19 cellular contexts compared by ENCODE assay signal in genomic region chr14:72619071-72619710, GRCh38.
A peak's percentile ranks its signal among the peaks of the same experiment; 100 is the strongest.
DNase-seq lines count a peak whose midpoint lies in the region; ATAC-seq, FAIRE-seq and TF ChIP-seq lines count a peak whose summit lies in the region.
"Had no signal": no experiment of that assay in that cellular context is flagged by ENCODE, and none has a peak within 500 bp of the region (broad histone marks: within the 10 kb centered on the region; RNA-seq: fewer than 3 reads in every experiment).

No MANE protein-coding gene starts in this region.

- FAIRE-seq in kidney (lab: Jason Lieb, UNC): no peak
- FAIRE-seq: A204.1, endometrium had no signal

- no peak for TF ChIP-seq POLR2A in gastrocnemius medialis (IDR thresholded peaks at IDR 0.05)

- H3K9me3 ChIP-seq in kidney (ENCODE audit: control insufficient read depth in 1 of 2, low read length in 2 of 2) (no peaks in the 10 kb centered on the region), gastrocnemius medialis (no peaks in the 10 kb centered on the region)
- H3K9me3 ChIP-seq: thoracic aorta had no signal

- H3K36me3 ChIP-seq in kidney (ENCODE audit: control insufficient read depth in 1 of 2, insufficient read depth in 2 of 2, low read length in 2 of 2) (no peaks in the 10 kb centered on the region), gastrocnemius medialis (no peaks in the 10 kb centered on the region)
- H3K36me3 ChIP-seq: thoracic aorta had no signal

- H3K27ac ChIP-seq in kidney (ENCODE audit: low read depth in 2 of 2, low read length in 2 of 2) (no peak overlapping the region), gastrocnemius medialis (peak overlapping the region in 3 of 4 donors; percentile 75 to 90 (median 84))
- H3K27ac ChIP-seq: PC-9, thoracic aorta had no signal

- ATAC-seq in gastrocnemius medialis (no peak), HG03520 (IDR thresholded peaks at IDR 0.05; ENCODE audit: unreplicated experiment) (no peak)

- in situ Hi-C loops in gastrocnemius medialis (cut with MboI; ENCODE audit: low sequenced_read_pairs in 4 of 4): no loop called here

- TF ChIP-seq CTCF in kidney (IDR thresholded peaks at IDR 0.05; ENCODE audit: borderline replicate concordance, extremely low read depth, insufficient read depth) (no peak), gastrocnemius medialis (IDR thresholded peaks at IDR 0.05 in 4 of 5, conservative IDR thresholded peaks at IDR 0.05 in 1 of 5) (no peak)

- no peak overlapping the region for H3K9ac ChIP-seq in kidney (ENCODE audit: low read length in 2 of 2)
- H3K9ac ChIP-seq: SK-N-SH had no signal

- peak; percentile 6 to 7 for DNase-seq in activated T-cell treated with anti-CD3 and anti-CD28 coated beads, Interleukin-2, amount 50 U/mL, for 48 hours
- DNase-seq in activated T-cell treated with anti-CD3 and anti-CD28 coated beads for 4 hours (no peak), M059J (ENCODE audit: low read depth) (peak; percentile 78), kidney (peak; percentile 66), gastrocnemius medialis (no peak), anterior cingulate cortex (lab: John Stamatoyannopoulos, UW) (no peak), SIG-M5 (lab: John Stamatoyannopoulos, UW) (no peak)
- DNase-seq: activated naive CD4-positive, alpha-beta T cell; aorta; DMS 273 treated with DMSO at 0.1 percent for 48 hours; Kasumi-1; NCI-H1436 treated with DMSO at 0.1 percent for 48 hours; NCI-H82; PC-9; SK-N-SH had no signal

- H3K27me3 ChIP-seq in gastrocnemius medialis: no peaks in the 10 kb centered on the region

- H3K4me1 ChIP-seq in kidney (ENCODE audit: control insufficient read depth in 1 of 2, insufficient read depth in 1 of 2, low read depth in 1 of 2, low read length in 2 of 2) (peaks cover 2 to 6% of the 10 kb centered on the region in 2 donors), gastrocnemius medialis (peaks cover 42% of the 10 kb centered on the region in 2 donors)

- H3K4me3 ChIP-seq in kidney (ENCODE audit: low read length in 2 of 2) (no peak overlapping the region), gastrocnemius medialis (no peak overlapping the region)
- H3K4me3 ChIP-seq: PC-9, thoracic aorta had no signal

- intact Hi-C loops in kidney (cut with DNase I): no loop called here
- intact Hi-C loops in gastrocnemius medialis (cut with DNase I; ENCODE audit: low total_unique reads): loop anchor here (5.0 kb wide), 2 partner anchors 57 to 283 kb away; no protein-coding TSS in a partner anchor

Comparison
In these comparisons a context has a peak if more than half of its experiments do, and no peak if none do; other contexts are left out.
1. DNase-seq: peak in activated T-cell treated with anti-CD3 and anti-CD28 coated beads, Interleukin-2, amount 50 U/mL, for 48 hours (2 of 2), M059J (single experiment) and kidney (single experiment); none in activated T-cell treated with anti-CD3 and anti-CD28 coated beads for 4 hours (single experiment), gastrocnemius medialis (0 of 2), anterior cingulate cortex (0 of 58) and SIG-M5 (single experiment).
2. H3K27ac ChIP-seq: peak in gastrocnemius medialis (3 of 4); none in kidney (0 of 2).